Comparison of ENCODE assay signal across 12 cellular contexts in genomic region chr4:152351080-152351479, GRCh38.
A peak's percentile ranks its signal among the peaks of the same experiment; 100 is the strongest.
DNase-seq lines count a peak whose midpoint lies in the region; ATAC-seq, FAIRE-seq and TF ChIP-seq lines count a peak whose summit lies in the region.
"Had no signal": no experiment of that assay in that cellular context is flagged by ENCODE, and none has a peak within 500 bp of the region (broad histone marks: within the 10 kb centered on the region; RNA-seq: fewer than 3 reads in every experiment).

No MANE protein-coding gene starts in this region.

- CTCF ChIA-PET in MCF 10A (lab: Yijun Ruan, JAX): interaction anchor here (0.6 to 1.7 kb wide), 5 partner anchors 11 to 1246 kb away, joined by 3 to 6 read pairs (median 5); partner anchors contain the start of gene PRSS48

- peak overlapping the region; percentile 96 for H3K9ac ChIP-seq in mesenchymal stem cell (ENCODE audit: low read length)

- peak overlapping the region in 1 of 2 experiments; percentile 86 for H3K4me3 ChIP-seq in mesenchymal stem cell (ENCODE audit: insufficient read depth in 1 of 2, low read depth in 1 of 2, low read length in 2 of 2)
- peak overlapping the region in 1 of 4 donors; percentile 58 for H3K4me3 ChIP-seq in tibial nerve

- H3K27ac Mint-ChIP-seq in MCF 10A (ENCODE audit: low read depth, unreplicated experiment): peak overlapping the region; percentile 83
- H3K27ac Mint-ChIP-seq: CD14-positive monocyte had no signal

- no peak overlapping the region for H2AFZ ChIP-seq in mesenchymal stem cell (ENCODE audit: low read depth, low read length)

- H2BK5ac ChIP-seq in mesenchymal stem cell (ENCODE audit: low read depth, low read length, poor library complexity, severe bottlenecking): no peak overlapping the region

- TF ChIP-seq CTCF in 22Rv1 (IDR thresholded peaks at IDR 0.05) (no peak), MCF 10A (IDR thresholded peaks at IDR 0.05; ENCODE audit: unreplicated experiment) (no peak), tibial nerve (IDR thresholded peaks at IDR 0.05) (no peak), omental fat pad (IDR thresholded peaks at IDR 0.05) (no peak)

- intact Hi-C loops in MCF 10A (cut with micrococcal nuclease): loop anchor here (5.0 kb wide), 1 partner anchor 94 kb away; no protein-coding TSS in a partner anchor
- intact Hi-C loops in posterior vena cava (cut with DNase I): no loop called here

- no peak overlapping the region for H3K23ac ChIP-seq in mesenchymal stem cell (ENCODE audit: low read length in 2 of 2)

- POLR2A ChIA-PET in MCF 10A (lab: Yijun Ruan, JAX): interaction anchor here (0.7 to 4.0 kb wide), 15 partner anchors 11 to 942 kb away, joined by 3 to 26 read pairs (median 6); partner anchors contain the start of genes FBXW7, FHIP1A and GATB

- no peak overlapping the region for H2BK12ac ChIP-seq in mesenchymal stem cell (ENCODE audit: low read length in 2 of 2)

- no peak overlapping the region for H2AK5ac ChIP-seq in mesenchymal stem cell (ENCODE audit: low read length, severe bottlenecking)

- no peak overlapping the region for H2BK120ac ChIP-seq in mesenchymal stem cell (ENCODE audit: low read depth, low read length)

- H3K4me3 Mint-ChIP-seq in MCF 10A (ENCODE audit: unreplicated experiment): peak overlapping the region; percentile 82
- H3K4me3 Mint-ChIP-seq: CD14-positive monocyte had no signal

- no peak overlapping the region for H3K18ac ChIP-seq in mesenchymal stem cell (ENCODE audit: low read depth in 1 of 2, low read length in 2 of 2)

- H3K4me1 ChIP-seq in mesenchymal stem cell (ENCODE audit: control insufficient read depth, insufficient read depth, low read depth, low read length): no peaks in the 10 kb centered on the region
- H3K4me1 ChIP-seq in tibial nerve: peaks cover 0 to 40% (median 8%) of the 10 kb centered on the region in 4 donors

- peaks cover 0 to 15% of the 10 kb centered on the region in 2 experiments for H3K36me3 ChIP-seq in mesenchymal stem cell (ENCODE audit: control insufficient read depth in 1 of 2, insufficient read depth in 2 of 2, low read depth in 1 of 2, low read length in 2 of 2)
- H3K36me3 ChIP-seq in tibial nerve: peaks cover 0 to 7% (median 0%) of the 10 kb centered on the region in 3 donors

- no peaks in the 10 kb centered on the region for H3K27me3 Mint-ChIP-seq in MCF 10A (ENCODE audit: insufficient read depth, unreplicated experiment)

- BruUV-seq in MCF 10A (replicated peaks; lab: Mats Ljungman, UMichigan): no TSS peak

- no peak overlapping the region for H4K8ac ChIP-seq in mesenchymal stem cell (ENCODE audit: low read length)

- no CpG with 5 or more reads among the region's 2 CpGs for whole genome bisulfite sequencing in mesenchymal stem cell
- 59 to 64% methylated on average over 2 of the region's 2 CpGs for WGBS in tibial nerve, 2 donors

- peak; percentile 12 for FAIRE-seq in GM18507 (lab: Jason Lieb, UNC)

- peak overlapping the region; percentile 72; the same call in 1 of the 2 replicates for H3K27ac ChIP-seq in 22Rv1
- no peak overlapping the region for H3K27ac ChIP-seq in mesenchymal stem cell (ENCODE audit: low read length, poor library complexity, severe bottlenecking)
- H3K27ac ChIP-seq in tibial nerve: no peak overlapping the region

- no peak for TF ChIP-seq POLR2A in tibial nerve (IDR thresholded peaks at IDR 0.05)

- no peak overlapping the region for H3K4ac ChIP-seq in mesenchymal stem cell (ENCODE audit: low read depth in 1 of 2, low read length in 2 of 2)

- H3K9me3 ChIP-seq in mesenchymal stem cell (ENCODE audit: control insufficient read depth, low read length): no peaks in the 10 kb centered on the region
- no peaks in the 10 kb centered on the region for H3K9me3 ChIP-seq in tibial nerve
- H3K9me3 ChIP-seq: vagina had no signal

- no peaks in the 10 kb centered on the region for H3K79me1 ChIP-seq in mesenchymal stem cell (replicated peaks; ENCODE audit: low read length, poor library complexity, severe bottlenecking)

- ATAC-seq in GM21423 (IDR thresholded peaks at IDR 0.05; ENCODE audit: unreplicated experiment): no peak
- no peak for ATAC-seq in omental fat pad (ENCODE audit: low FRiP score)

- H3K14ac ChIP-seq in mesenchymal stem cell (ENCODE audit: low read length in 2 of 2): no peak overlapping the region

- TF ChIP-seq EP300 in tibial nerve (IDR thresholded peaks at IDR 0.05): no peak

- peaks cover 29% of the 10 kb centered on the region for H3K4me1 Mint-ChIP-seq in MCF 10A (ENCODE audit: insufficient read depth, unreplicated experiment)
- H3K4me1 Mint-ChIP-seq: CD14-positive monocyte had no signal

- H2BK15ac ChIP-seq in mesenchymal stem cell (ENCODE audit: low read depth, poor library complexity, severe bottlenecking): no peak overlapping the region

- H3K27me3 ChIP-seq in mesenchymal stem cell (ENCODE audit: control insufficient read depth in 1 of 2, insufficient read depth in 1 of 2, low read length in 2 of 2): no peaks in the 10 kb centered on the region
- H3K27me3 ChIP-seq in tibial nerve: no peaks in the 10 kb centered on the region
- H3K27me3 ChIP-seq: vagina had no signal

- DNase-seq in GM18507 (ENCODE audit: extremely low spot score, insufficient read length, low read depth): no peak
- DNase-seq in MCF 10A (ENCODE audit: unreplicated experiment): no peak
- no peak for DNase-seq in mesenchymal stem cell
- DNase-seq in posterior vena cava (ENCODE audit: low spot score): no peak
- DNase-seq in tibial nerve (ENCODE audit: low spot score in 2 of 2): no peak
- DNase-seq in omental fat pad (ENCODE audit: low spot score): no peak
- DNase-seq: NCI-H1105 treated with DMSO at 0.1 percent for 48 hours, T-helper 1 cell had no signal

- H3K36me3 Mint-ChIP-seq in MCF 10A (ENCODE audit: insufficient read depth, unreplicated experiment): peaks cover 33% of the 10 kb centered on the region

- no peaks in the 10 kb centered on the region for H3K9me3 Mint-ChIP-seq in MCF 10A (ENCODE audit: unreplicated experiment)
- H3K9me3 Mint-ChIP-seq: CD14-positive monocyte had no signal

- no peak overlapping the region for H3K4me2 ChIP-seq in mesenchymal stem cell (ENCODE audit: low read length, poor library complexity, severe bottlenecking)

- no peak overlapping the region for H4K91ac ChIP-seq in mesenchymal stem cell (ENCODE audit: low read length)
